9 cellular contexts compared by ENCODE assay signal in genomic region chr6:132259070-132259469, GRCh38.
A peak's percentile ranks its signal among the peaks of the same experiment; 100 is the strongest.
DNase-seq lines count a peak whose midpoint lies in the region; TF ChIP-seq lines count a peak whose summit lies in the region.
"Had no signal": no experiment of that assay in that cellular context is flagged by ENCODE, and none has a peak within 500 bp of the region (broad histone marks: within the 10 kb centered on the region; RNA-seq: fewer than 3 reads in every experiment).

No MANE protein-coding gene starts in this region.

- no peak overlapping the region for H3K4me3 Mint-ChIP-seq in brain

- no peak for DNase-seq in BE2C
- peak; percentile 49 for DNase-seq in kidney glomerular epithelial cell (lab: John Stamatoyannopoulos, UW)
- no peak for DNase-seq in NCI-H526 treated with DMSO at 0.1 percent for 48 hours (lab: John Stamatoyannopoulos, UW)
- no peak for DNase-seq in GF-D8 (lab: John Stamatoyannopoulos, UW)
- no peak for DNase-seq in COLO668 (lab: John Stamatoyannopoulos, UW; ENCODE audit: unreplicated experiment)
- DNase-seq in NCI-H2029 (lab: John Stamatoyannopoulos, UW), result no peak

- H3K4me1 ChIP-seq in BE2C, result no peaks in the 10 kb centered on the region
- H3K4me1 ChIP-seq: parathyroid adenoma had no signal

- peaks cover 0 to 3% (median 0%) of the 10 kb centered on the region in 5 experiments for H3K9me3 Mint-ChIP-seq in brain

- peaks cover 19% of the 10 kb centered on the region for H3K4me1 Mint-ChIP-seq in brain

- 0 out of 2 replicates have a peak, but pooled peaks have one; percentile 18 for TF ChIP-seq CTCF in BE2C (IDR thresholded peaks at IDR 0.05; ENCODE audit: low read depth, low read length)
- peak; percentile 34 to 48 for TF ChIP-seq CTCF in brain (conservative IDR thresholded peaks at IDR 0.05)

- no peaks in the 10 kb centered on the region for H3K36me3 ChIP-seq in BE2C

- no peak for TF ChIP-seq EP300 in Ishikawa (IDR thresholded peaks at IDR 0.05; ENCODE audit: borderline replicate concordance)

- H3K4me3 ChIP-seq in BE2C (ENCODE audit: low read depth, low read length), result no peak overlapping the region

- no peaks in the 10 kb centered on the region for H3K36me3 Mint-ChIP-seq in brain

- no peaks in the 10 kb centered on the region for H3K9me3 ChIP-seq in BE2C

- peak overlapping the region in 1 of 5 experiments; percentile 45 for H3K27ac Mint-ChIP-seq in brain

- H3K27me3 Mint-ChIP-seq in brain, result no peaks in the 10 kb centered on the region

- peaks cover 7% of the 10 kb centered on the region; the same call in 1 of the 2 replicates for H3K27me3 ChIP-seq in BE2C

- peak; percentile 50; the same call in 1 of the 2 replicates for TF ChIP-seq RAD21 in Ishikawa (IDR thresholded peaks at IDR 0.05; ENCODE audit: low read depth)

TF ChIP-seq in Ishikawa, 13 proteins besides CTCF, POLR2A, EP300 and RAD21:
- TF ChIP-seq CREB1 (IDR thresholded peaks at IDR 0.05; ENCODE audit: low read depth) (no peak), YY1 (IDR thresholded peaks at IDR 0.05; ENCODE audit: low read depth) (no peak), ZBTB7A (IDR thresholded peaks at IDR 0.05; ENCODE audit: low read depth) (no peak), USF1 (IDR thresholded peaks at IDR 0.05) (no peak), NFIC (IDR thresholded peaks at IDR 0.05) (no peak), REST (IDR thresholded peaks at IDR 0.05; ENCODE audit: low read depth) (no peak)
